ENCODE assay signal across 18 cellular contexts in the genomic region with DNA sequence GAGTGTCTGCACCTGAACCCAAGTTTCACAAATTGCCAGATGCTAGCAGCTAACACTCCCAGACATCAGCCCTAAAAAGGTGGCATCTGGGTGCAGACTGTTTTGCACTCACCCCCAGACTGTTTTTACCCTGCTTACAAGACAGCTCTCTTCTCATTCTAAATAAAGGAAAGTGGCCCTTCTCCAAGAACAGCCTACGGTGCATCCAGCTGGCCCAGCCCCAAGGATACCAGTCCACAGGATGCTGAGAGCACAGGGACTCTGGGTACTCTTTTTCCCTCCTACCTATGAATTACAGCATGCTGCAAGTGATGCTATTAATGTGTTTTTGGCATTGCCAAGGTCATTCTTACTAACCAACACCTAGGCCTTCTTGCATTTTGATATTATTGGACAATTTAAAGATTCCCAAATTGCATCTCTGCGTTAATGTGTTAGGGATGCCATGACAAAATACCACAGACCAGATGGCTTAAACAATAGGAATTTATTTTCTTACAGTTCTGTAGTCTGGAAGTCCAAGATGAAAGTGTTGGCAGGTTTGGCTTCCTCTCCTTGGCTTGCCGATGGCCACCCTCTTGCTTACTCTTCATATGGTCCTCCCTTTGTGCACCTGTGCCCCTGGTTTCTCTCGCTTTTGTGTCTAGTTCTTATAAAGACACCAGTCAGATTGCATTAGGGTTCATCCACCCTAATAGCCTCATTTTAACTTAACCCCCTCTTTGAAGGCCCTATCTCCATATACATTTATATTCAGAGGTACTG.
DNase-seq lines count a peak whose midpoint lies in the region; ATAC-seq and TF ChIP-seq lines count a peak whose summit lies in the region.
"Had no signal": no experiment of that assay in that cellular context is flagged by ENCODE, and none has a peak within 500 bp of the region (broad histone marks: within the 10 kb centered on the region; RNA-seq: fewer than 3 reads in every experiment).

No MANE protein-coding gene starts in this region.

- TF ChIP-seq POLR2A in stomach (IDR thresholded peaks at IDR 0.05): no peak

- WGBS in aorta, 2 donors: 74 to 76% methylated on average over 4 of the region's 4 CpGs
- 80 to 91% (median 87%) methylated on average over 4 of the region's 4 CpGs for WGBS in stomach, 5 donors

- H3K27ac ChIP-seq in aorta (ENCODE audit: low read depth in 1 of 2, low read length in 2 of 2): no peak overlapping the region
- H3K27ac ChIP-seq in stomach: no peak overlapping the region
- H3K27ac ChIP-seq: RWPE1, SJSA1 had no signal

- no peak for TF ChIP-seq CTCF in stomach (IDR thresholded peaks at IDR 0.05)

- H3K36me3 ChIP-seq in aorta (ENCODE audit: control insufficient read depth in 1 of 2, insufficient read depth in 2 of 2, low read length in 1 of 2) (no peaks in the 10 kb centered on the region), stomach (no peaks in the 10 kb centered on the region)
- H3K36me3 ChIP-seq: BE2C, SJSA1 had no signal

- ATAC-seq in aorta (ENCODE audit: low FRiP score) (no peak), HG03108 (IDR thresholded peaks at IDR 0.05; ENCODE audit: unreplicated experiment) (no peak)
- ATAC-seq: PC-3 had no signal

- DNase-seq in G401 (ENCODE audit: low spot score): peak; percentile 99
- DNase-seq in NCI-H446 (lab: John Stamatoyannopoulos, UW): peak; percentile 65 to 89
- DNase-seq in cerebellar nuclear complex (lab: John Stamatoyannopoulos, UW): peak; percentile 90 to 97
- DNase-seq in posterior cingulate gyrus: peak in 9 of 10 donors; percentile 30 to 94 (median 63)
- DNase-seq in aorta: no peak
- DNase-seq in stomach: no peak
- DNase-seq: BE2C; CD4-positive, alpha-beta T cell; H9; IMR-90; Kasumi-1; NCI-H1417 treated with DMSO at 0.1 percent for 48 hours; NCI-H1930; NCI-H526 treated with DMSO at 0.1 percent for 48 hours; PC-3 had no signal

- H3K27me3 ChIP-seq in aorta (ENCODE audit: control insufficient read depth in 1 of 2, insufficient read depth in 2 of 2, low read length in 1 of 2) (no peaks in the 10 kb centered on the region), stomach (no peaks in the 10 kb centered on the region)
- H3K27me3 ChIP-seq: BE2C, SJSA1 had no signal

- TF ChIP-seq EP300 in stomach (IDR thresholded peaks at IDR 0.05): no peak

- intact Hi-C loops in posterior cingulate gyrus (cut with DNase I) (no loop called here), aorta (cut with DNase I) (no loop called here), stomach (cut with DNase I; ENCODE audit: low total_unique reads) (no loop called here)

- in situ Hi-C loops in G401 (cut with HindIII; ENCODE audit: low sequenced_read_pairs): no loop called here

- no peaks in the 10 kb centered on the region for H3K4me1 ChIP-seq in aorta (ENCODE audit: control insufficient read depth in 1 of 2, insufficient read depth in 2 of 2, low read length in 2 of 2)
- no peaks in the 10 kb centered on the region for H3K4me1 ChIP-seq in stomach
- H3K4me1 ChIP-seq: BE2C, SJSA1 had no signal

- H3K4me3 ChIP-seq in aorta (ENCODE audit: low read length in 2 of 2) (no peak overlapping the region), stomach (no peak overlapping the region)
- H3K4me3 ChIP-seq: SJSA1 had no signal

- H3K9me3 ChIP-seq in aorta (ENCODE audit: control insufficient read depth, low read length): no peaks in the 10 kb centered on the region
- peaks cover 0 to 14% (median 9%) of the 10 kb centered on the region in 4 donors for H3K9me3 ChIP-seq in stomach
- H3K9me3 ChIP-seq: BE2C, SJSA1 had no signal

Comparison
In these comparisons a context has a peak if more than half of its experiments do, and no peak if none do; other contexts are left out.
1. DNase-seq: peak in G401 (single experiment), NCI-H446 (2 of 2), cerebellar nuclear complex (2 of 2) and posterior cingulate gyrus (9 of 10); none in aorta (0 of 2) and stomach (single experiment).